23 cellular contexts compared by ENCODE assay signal in the genomic region with DNA sequence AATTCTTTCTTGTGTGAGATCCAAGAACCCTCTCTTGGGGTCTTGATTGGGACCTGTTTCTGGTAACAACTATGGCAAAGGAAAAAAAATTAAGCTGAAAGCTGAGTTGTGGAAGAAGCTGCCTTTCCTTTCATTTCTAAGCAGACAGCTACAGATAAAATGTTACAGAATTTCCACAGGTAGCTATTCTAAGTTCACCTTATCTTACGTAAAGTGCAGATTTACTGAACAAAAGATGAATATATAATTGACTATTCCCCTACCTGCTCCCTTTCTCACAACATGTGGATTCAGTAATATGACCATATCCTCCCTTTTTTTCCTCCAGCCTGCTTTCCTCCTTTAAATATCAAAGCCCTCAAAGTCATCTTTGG. TPM values are rescaled to one million over a fixed set of nuclear protein-coding genes. Genes with fewer than 3 reads are reported as not detected.
DNase-seq lines count a peak whose midpoint lies in the region; ATAC-seq and TF ChIP-seq lines count a peak whose summit lies in the region.
"Had no signal": no experiment of that assay in that cellular context is flagged by ENCODE, and none has a peak within 500 bp of the region (broad histone marks: within the 10 kb centered on the region; RNA-seq: fewer than 3 reads in every experiment).

No MANE protein-coding gene starts in this region.

- H4K20me1 ChIP-seq in hepatocyte (ENCODE audit: insufficient read depth, poor library complexity, severe bottlenecking) = no peaks in the 10 kb centered on the region

- CTCF ChIA-PET in CD8-positive, alpha-beta T cell (lab: Charles Lee) = no interaction called here

- no peak overlapping the region for H3K27ac Mint-ChIP-seq in HFFc6
- no peak overlapping the region for H3K27ac Mint-ChIP-seq in CD8-positive, alpha-beta T cell

- H3K4me3 ChIP-seq in ACC112 (ENCODE audit: low read depth, low read length) (no peak overlapping the region), hepatocyte (no peak overlapping the region), skin epidermis (no peak overlapping the region)
- no peak overlapping the region for H3K4me3 ChIP-seq in CD8-positive, alpha-beta T cell (ENCODE audit: low read depth, low read length)
- H3K4me3 ChIP-seq: GM12878 had no signal

- H3K27ac ChIP-seq in ACC112 (ENCODE audit: low read depth, low read length) (peak overlapping the region; percentile 55), hepatocyte (peak overlapping the region; percentile 23), skin epidermis (peak overlapping the region in 13 of 21 experiments; percentile 7 to 83 (median 34))
- H3K27ac ChIP-seq in CD8-positive, alpha-beta T cell (ENCODE audit: low read depth, low read length) = no peak overlapping the region
- H3K27ac ChIP-seq: C4-2B, HL-60, KMS-11 had no signal

- TF ChIP-seq CTCF in hepatocyte (IDR thresholded peaks at IDR 0.05; ENCODE audit: poor library complexity) (no peak), HFFc6 (IDR thresholded peaks at IDR 0.05) (no peak)
- no peak for TF ChIP-seq CTCF in CD8-positive, alpha-beta T cell (IDR thresholded peaks at IDR 0.05)

- DNase-seq in OCI-M1 (lab: John Stamatoyannopoulos, UW) = peak; percentile 13
- no peak for DNase-seq in hepatocyte (ENCODE audit: low spot score)
- no peak for DNase-seq in HFFc6
- DNase-seq in NCI-H146 treated with DMSO at 0.1 percent for 48 hours (lab: John Stamatoyannopoulos, UW; ENCODE audit: unreplicated experiment) = no peak
- no peak for DNase-seq in CD8-positive, alpha-beta T cell
- DNase-seq in NCI-H128 (lab: John Stamatoyannopoulos, UW; ENCODE audit: unreplicated experiment) = no peak
- DNase-seq: 8988T, DMS79, NCI-H1105, NCI-H1694 treated with DMSO at 0.1 percent for 48 hours, NCI-H2081 treated with DMSO at 0.1 percent for 48 hours, NCI-H2171 treated with DMSO at 0.1 percent for 48 hours, NCI-H446, NCI-H526 had no signal

- H3K36me3 Mint-ChIP-seq in HFFc6 (ENCODE audit: low read depth) = no peaks in the 10 kb centered on the region
- no peaks in the 10 kb centered on the region for H3K36me3 Mint-ChIP-seq in CD8-positive, alpha-beta T cell

- no peak overlapping the region for H3K4me3 Mint-ChIP-seq in HFFc6
- H3K4me3 Mint-ChIP-seq in CD8-positive, alpha-beta T cell = no peak overlapping the region

- peaks cover 50% of the 10 kb centered on the region for H3K4me1 ChIP-seq in ACC112 (ENCODE audit: control insufficient read depth, insufficient read depth, low read length, unreplicated experiment)
- H3K4me1 ChIP-seq in hepatocyte (ENCODE audit: insufficient read depth) = no peaks in the 10 kb centered on the region
- H3K4me1 ChIP-seq in CD8-positive, alpha-beta T cell (ENCODE audit: insufficient read depth, low read length) = peaks cover 11% of the 10 kb centered on the region

- 100% methylated on average over 1 of the region's 1 CpG for WGBS in hepatocyte (ENCODE audit: low lambda C conversion rate, missing lambda C conversion rate)

- no peak for ATAC-seq in CD8-positive, alpha-beta T cell
- ATAC-seq: GM12878, Right ventricle myocardium inferior had no signal

- no peaks in the 10 kb centered on the region for H3K79me2 ChIP-seq in ACC112 (ENCODE audit: control insufficient read depth, insufficient read depth, low read length, unreplicated experiment)
- no peaks in the 10 kb centered on the region for H3K79me2 ChIP-seq in hepatocyte

- no peaks in the 10 kb centered on the region for H3K27me3 ChIP-seq in ACC112 (ENCODE audit: insufficient read depth, low read length)
- no peaks in the 10 kb centered on the region for H3K27me3 ChIP-seq in hepatocyte
- no peaks in the 10 kb centered on the region for H3K27me3 ChIP-seq in CD8-positive, alpha-beta T cell (ENCODE audit: insufficient read depth, low read length)

- intact Hi-C loops in CD8-positive, alpha-beta T cell (cut with DNase I, micrococcal nuclease) = no loop called here

- H3K36me3 ChIP-seq in ACC112 (ENCODE audit: insufficient read depth, low read length) = no peaks in the 10 kb centered on the region
- no peaks in the 10 kb centered on the region for H3K36me3 ChIP-seq in hepatocyte (replicated peaks; ENCODE audit: insufficient read depth, low read depth)
- H3K36me3 ChIP-seq in CD8-positive, alpha-beta T cell (ENCODE audit: insufficient read depth, low read length) = no peaks in the 10 kb centered on the region

- H3K4me2 ChIP-seq in hepatocyte = no peak overlapping the region
- H3K4me2 ChIP-seq: KMS-11 had no signal

- H2AFZ ChIP-seq in ACC112 (ENCODE audit: low read length, unreplicated experiment) (no peak overlapping the region), hepatocyte (no peak overlapping the region)

- H3K9me2 ChIP-seq in hepatocyte (replicated peaks; ENCODE audit: insufficient read depth) = no peaks in the 10 kb centered on the region

- H3K4me1 Mint-ChIP-seq in HFFc6 (ENCODE audit: low read depth) = peaks cover 75% of the 10 kb centered on the region
- H3K4me1 Mint-ChIP-seq in CD8-positive, alpha-beta T cell (ENCODE audit: low read depth) = peaks cover 11% of the 10 kb centered on the region

- no peaks in the 10 kb centered on the region for H3K9me3 ChIP-seq in hepatocyte (ENCODE audit: low read depth)
- H3K9me3 ChIP-seq in CD8-positive, alpha-beta T cell (ENCODE audit: low read length) = no peaks in the 10 kb centered on the region

- no peaks in the 10 kb centered on the region for H3K9me3 Mint-ChIP-seq in HFFc6
- H3K9me3 Mint-ChIP-seq in CD8-positive, alpha-beta T cell = no peaks in the 10 kb centered on the region

- H3K27me3 Mint-ChIP-seq in HFFc6 (ENCODE audit: insufficient read depth) = no peaks in the 10 kb centered on the region
- peaks cover 4% of the 10 kb centered on the region for H3K27me3 Mint-ChIP-seq in CD8-positive, alpha-beta T cell (ENCODE audit: low read depth)

- POLR2A ChIA-PET in CD8-positive, alpha-beta T cell (lab: Charles Lee) = no interaction called here

RNA-seq across cellular contexts. Expression of gene CLEC3B, which starts 36.6 kb away (rescaled TPM):
- total RNA-seq in hepatocyte = 0.64 and 1.3 TPM in 2 replicates
- polyA plus RNA-seq in hepatocyte = 1.7 and 2.6 TPM in 2 replicates
- total RNA-seq in HFFc6 (2021; fragmentation: NEBNext Ultra II Directional; extraction: Animal tissue kit (Norgen Biotek cat#: 25700)) = 1 to 10 TPM in 5 of 6 experiments, under 1 TPM in 1; 1.00 to 1.9 (median 1.2) TPM
- under 1 TPM in 1 of 2 experiments, not detected in 1; 0.38 TPM for total RNA-seq in CD8-positive, alpha-beta T cell
- total RNA-seq: HT-29, SK-MEL-5 had no signal
- polyA plus RNA-seq: GM12878 had no signal
